In the genomic region with DNA sequence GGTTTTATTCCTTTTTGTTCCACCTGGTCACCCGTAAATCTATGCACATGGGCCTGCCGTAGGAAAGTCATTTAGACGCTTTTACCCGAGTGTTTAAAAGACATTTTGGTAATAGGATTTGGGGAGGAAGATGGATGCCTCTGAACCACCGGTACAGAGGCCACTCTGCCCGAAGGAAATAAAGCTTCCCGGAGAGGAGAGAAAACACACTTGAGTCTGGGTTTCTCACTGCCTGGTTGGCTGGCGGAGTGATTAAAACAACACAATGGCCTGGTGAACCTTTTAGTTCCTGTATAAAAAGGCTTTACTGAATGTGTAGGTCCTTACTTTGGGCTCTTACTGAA, we compare ENCODE assay signal across 8 cellular contexts. TPM values are rescaled to one million over a fixed set of nuclear protein-coding genes. Genes with fewer than 3 reads are reported as not detected.
DNase-seq lines count a peak whose midpoint lies in the region; ATAC-seq, FAIRE-seq and TF ChIP-seq lines count a peak whose summit lies in the region.

No MANE protein-coding gene starts in this region.

- intact Hi-C loops in endothelial cell of umbilical vein (cut with micrococcal nuclease): loop anchor here (2.0 to 5.0 kb wide), 2 partner anchors 64 to 120 kb away; a partner anchor contains a TSS

- H3K27me3 ChIP-seq in HUES48 (ENCODE audit: control insufficient read depth, insufficient read depth, low read length) (no peaks in the 10 kb centered on the region), WERI-Rb-1 (ENCODE audit: insufficient read depth, low read depth, severe bottlenecking) (no peaks in the 10 kb centered on the region), endothelial cell of umbilical vein (ENCODE audit: control insufficient read depth in 2 of 2, insufficient read depth in 2 of 2, low read length in 2 of 2) (no peaks in the 10 kb centered on the region)

- H3K27me3 Mint-ChIP-seq in natural killer cell treated with Interleukin-12 subunit alpha and Interleukin-12 subunit beta and Interleukin-15 and Interleukin-18, amount 100 ng/mL, for 72 hours: no peaks in the 10 kb centered on the region

- H3K4me2 ChIP-seq in endothelial cell of umbilical vein (ENCODE audit: insufficient read depth, low read length): peak overlapping the region; percentile 99

- peak overlapping the region; percentile 74 for H3K4me3 ChIP-seq in HUES48 (ENCODE audit: low read depth, low read length)
- H3K4me3 ChIP-seq in WERI-Rb-1 (ENCODE audit: low read depth, low read length): peak overlapping the region; percentile 74
- peak overlapping the region; percentile 50 to 85 (median 62) for H3K4me3 ChIP-seq in endothelial cell of umbilical vein (replicated peaks in 1 of 3; ENCODE audit: insufficient read depth in 1 of 3, low read depth in 1 of 3, low read length in 3 of 3)

- FAIRE-seq in endothelial cell of umbilical vein (lab: Jason Lieb, UNC): peak; percentile 40

- H2AFZ ChIP-seq in endothelial cell of umbilical vein (ENCODE audit: low read depth, low read length): peak overlapping the region; percentile 93

- H3K4me1 Mint-ChIP-seq in natural killer cell treated with Interleukin-12 subunit alpha and Interleukin-12 subunit beta and Interleukin-15 and Interleukin-18, amount 100 ng/mL, for 72 hours (ENCODE audit: low read depth in 2 of 2): peaks cover 11 to 18% of the 10 kb centered on the region in 2 donors

- no peak for TF ChIP-seq POLR2A in endothelial cell of umbilical vein (IDR thresholded peaks at IDR 0.05; ENCODE audit: low read depth, low read length)

- peak; percentile 5 for ATAC-seq in GM18867 (IDR thresholded peaks at IDR 0.05; ENCODE audit: unreplicated experiment)
- no peak for ATAC-seq in natural killer cell treated with Interleukin-12 subunit alpha and Interleukin-12 subunit beta and Interleukin-15 and Interleukin-18, amount 100 ng/mL, for 72 hours

- no peaks in the 10 kb centered on the region for H3K9me1 ChIP-seq in endothelial cell of umbilical vein (replicated peaks; ENCODE audit: control insufficient read depth, extremely low read depth, insufficient read depth, low read length)

- peak overlapping the region; percentile 79 to 90 for H3K27ac Mint-ChIP-seq in natural killer cell treated with Interleukin-12 subunit alpha and Interleukin-12 subunit beta and Interleukin-15 and Interleukin-18, amount 100 ng/mL, for 72 hours

- CTCF ChIA-PET in endothelial cell of umbilical vein (lab: Charles Lee): no interaction called here

- H3K36me3 Mint-ChIP-seq in natural killer cell treated with Interleukin-12 subunit alpha and Interleukin-12 subunit beta and Interleukin-15 and Interleukin-18, amount 100 ng/mL, for 72 hours: no peaks in the 10 kb centered on the region

- H3K4me3 Mint-ChIP-seq in natural killer cell treated with Interleukin-12 subunit alpha and Interleukin-12 subunit beta and Interleukin-15 and Interleukin-18, amount 100 ng/mL, for 72 hours: peak overlapping the region; percentile 89

- peak overlapping the region; percentile 96 for H3K27ac ChIP-seq in HUES48 (ENCODE audit: low read depth, low read length)
- peak overlapping the region; percentile 93 for H3K27ac ChIP-seq in WERI-Rb-1
- peak overlapping the region; percentile 88 for H3K27ac ChIP-seq in endothelial cell of umbilical vein (ENCODE audit: insufficient read depth, low read depth, low read length)

- H4K20me1 ChIP-seq in endothelial cell of umbilical vein (replicated peaks; ENCODE audit: control insufficient read depth, extremely low read depth, insufficient read depth, low read length): no peaks in the 10 kb centered on the region

- no peaks in the 10 kb centered on the region for H3K9me3 ChIP-seq in HUES48 (ENCODE audit: control insufficient read depth, insufficient read depth, low read length)
- no peaks in the 10 kb centered on the region for H3K9me3 ChIP-seq in WERI-Rb-1 (ENCODE audit: severe bottlenecking)
- H3K9me3 ChIP-seq in endothelial cell of umbilical vein (replicated peaks; ENCODE audit: control insufficient read depth, insufficient read depth, low read length): no peaks in the 10 kb centered on the region

- TF ChIP-seq CTCF in WERI-Rb-1 (IDR thresholded peaks at IDR 0.05; ENCODE audit: low read depth, low read length) (no peak), endothelial cell of umbilical vein (IDR thresholded peaks at IDR 0.05; ENCODE audit: extremely low read depth in 1 of 2, insufficient read depth in 1 of 2, low read depth in 1 of 2, low read length in 2 of 2) (no peak)

- no peaks in the 10 kb centered on the region for H3K36me3 ChIP-seq in HUES48 (ENCODE audit: control insufficient read depth, insufficient read depth, low read length)
- H3K36me3 ChIP-seq in WERI-Rb-1: no peaks in the 10 kb centered on the region
- H3K36me3 ChIP-seq in endothelial cell of umbilical vein (ENCODE audit: control insufficient read depth in 2 of 2, extremely low read depth in 1 of 2, insufficient read depth in 2 of 2, low read length in 2 of 2): no peaks in the 10 kb centered on the region

- no peaks in the 10 kb centered on the region for H3K9me3 Mint-ChIP-seq in natural killer cell treated with Interleukin-12 subunit alpha and Interleukin-12 subunit beta and Interleukin-15 and Interleukin-18, amount 100 ng/mL, for 72 hours

- DNase-seq in AG08396 (ENCODE audit: low spot score) (peak; percentile 14), WERI-Rb-1 (peak; percentile 4), endothelial cell of umbilical vein (ENCODE audit: low read depth, low spot score) (no peak), SIG-M5 (lab: John Stamatoyannopoulos, UW) (no peak)
- DNase-seq in natural killer cell treated with Interleukin-12 subunit alpha and Interleukin-12 subunit beta and Interleukin-15 and Interleukin-18, amount 100 ng/mL, for 72 hours (ENCODE audit: low spot score): no peak
- DNase-seq in NK-92 treated with Interleukin-12 subunit alpha and Interleukin-12 subunit beta, amount 100 ng/mL, for 24 hours (lab: John Stamatoyannopoulos, UW): no peak

- no peaks in the 10 kb centered on the region for H3K79me2 ChIP-seq in endothelial cell of umbilical vein (ENCODE audit: control insufficient read depth, insufficient read depth, low read length)

- BruUV-seq in endothelial cell of umbilical vein (replicated peaks; lab: Mats Ljungman, UMichigan): TSS peak; percentile 88

- H3K9ac ChIP-seq in HUES48 (ENCODE audit: low read depth, low read length) (peak overlapping the region; percentile 74), endothelial cell of umbilical vein (replicated peaks; ENCODE audit: extremely low read depth, insufficient read depth, low read length) (peak overlapping the region; percentile 81)

- POLR2A ChIA-PET in endothelial cell of umbilical vein (lab: Charles Lee): no interaction called here

- dilution Hi-C loops in endothelial cell of umbilical vein (cut with MboI; ENCODE audit: extremely low pct_ligation_motif_present, low sequenced_read_pairs): no loop called here

- 0 out of 2 replicates have a peak, but pooled peaks cover 2% of the 10 kb centered on the region for H3K4me1 ChIP-seq in HUES48 (ENCODE audit: control insufficient read depth, insufficient read depth, low read length)
- peaks cover 21% of the 10 kb centered on the region for H3K4me1 ChIP-seq in endothelial cell of umbilical vein (ENCODE audit: control insufficient read depth, extremely low read depth, insufficient read depth, low read length)

TF ChIP-seq in endothelial cell of umbilical vein, 7 proteins besides CTCF, POLR2A, EP300 and RAD21:
- TF ChIP-seq POLR2AphosphoS5 (IDR thresholded peaks at IDR 0.05; ENCODE audit: insufficient read depth, low read depth, low read length) (no peak), JUN (IDR thresholded peaks at IDR 0.05; ENCODE audit: borderline replicate concordance, insufficient read depth, insufficient read length, low read depth) (no peak), FOS (IDR thresholded peaks at IDR 0.05; ENCODE audit: borderline replicate concordance, insufficient read depth, low read length) (no peak), GATA2 (IDR thresholded peaks at IDR 0.05; ENCODE audit: insufficient read depth, insufficient read length, low read depth, low read length) (no peak), EZH2 (IDR thresholded peaks at IDR 0.05; ENCODE audit: borderline replicate concordance, low read depth, low read length, severe bottlenecking) (no peak), MYC (IDR thresholded peaks at IDR 0.05; ENCODE audit: low read depth, low read length) (no peak)
- TF ChIP-seq, protein P1, sequence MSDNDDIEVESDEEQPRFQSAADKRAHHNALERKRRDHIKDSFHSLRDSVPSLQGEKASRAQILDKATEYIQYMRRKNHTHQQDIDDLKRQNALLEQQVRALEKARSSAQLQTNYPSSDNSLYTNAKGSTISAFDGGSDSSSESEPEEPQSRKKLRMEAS (IDR thresholded peaks at IDR 0.05; ENCODE audit: insufficient read depth, insufficient read length): no peak

RNA-seq across cellular contexts. Expression of a gene that starts 0.8 kb away (rescaled TPM):
- 1.9 and 2.1 TPM in 2 replicates for total RNA-seq in endothelial cell of umbilical vein
- polyA plus RNA-seq in endothelial cell of umbilical vein: 0.38 and 0.52 TPM in 2 replicates
- 0.74 and 0.80 TPM in 2 replicates for polyA plus RNA-seq in endothelial cell of umbilical vein (2011; cell fraction: cytosol; rRNA removed)
- polyA plus RNA-seq in endothelial cell of umbilical vein (2011; cell fraction: nucleus; rRNA removed): 0.52 and 0.58 TPM in 2 replicates
- 2.5 and 2.8 TPM in 2 replicates for polyA plus RNA-seq in endothelial cell of umbilical vein (2012)
- 0.75 and 0.79 TPM in 2 replicates for polyA minus RNA-seq in endothelial cell of umbilical vein
- polyA minus RNA-seq in endothelial cell of umbilical vein (2011; cell fraction: cytosol; rRNA and poly(A)+ RNA removed): 0.72 TPM
- 0.38 TPM in 2 replicates for polyA minus RNA-seq in endothelial cell of umbilical vein (2011; cell fraction: nucleus; rRNA and poly(A)+ RNA removed)
- total RNA-seq in natural killer cell treated with Interleukin-12 subunit alpha and Interleukin-12 subunit beta and Interleukin-15 and Interleukin-18, amount 100 ng/mL, for 72 hours: 1 to 10 TPM; 1.6 to 2.8 TPM

RNA-seq across cellular contexts. Expression of a gene that starts 1.3 kb away (rescaled TPM):
- 0.30 and 0.35 TPM in 2 replicates for total RNA-seq in endothelial cell of umbilical vein
- polyA plus RNA-seq in endothelial cell of umbilical vein: 0.07 and 0.13 TPM in 2 replicates
- 0.04 and 0.06 TPM in 2 replicates for polyA plus RNA-seq in endothelial cell of umbilical vein (2011; cell fraction: cytosol; rRNA removed)
- polyA plus RNA-seq in endothelial cell of umbilical vein (2011; cell fraction: nucleus; rRNA removed): 0.04 and 0.25 TPM in 2 replicates
- polyA plus RNA-seq in endothelial cell of umbilical vein (2012): 0.13 and 0.16 TPM in 2 replicates
- 0.21 TPM in 1 of 2 replicates, not detected in the other for polyA minus RNA-seq in endothelial cell of umbilical vein
- polyA minus RNA-seq in endothelial cell of umbilical vein (2011; cell fraction: cytosol; rRNA and poly(A)+ RNA removed): not detected
- 0.14 TPM in 1 of 2 replicates, not detected in the other for polyA minus RNA-seq in endothelial cell of umbilical vein (2011; cell fraction: nucleus; rRNA and poly(A)+ RNA removed)
- not detected for total RNA-seq in natural killer cell treated with Interleukin-12 subunit alpha and Interleukin-12 subunit beta and Interleukin-15 and Interleukin-18, amount 100 ng/mL, for 72 hours

Comparison
In these comparisons a context has a peak if more than half of its experiments do, and no peak if none do; other contexts are left out.
1. DNase-seq: peak in AG08396 (single experiment) and WERI-Rb-1 (single experiment); none in endothelial cell of umbilical vein (single experiment), natural killer cell treated with Interleukin-12 subunit alpha and Interleukin-12 subunit beta and Interleukin-15 and Interleukin-18, amount 100 ng/mL, for 72 hours (single experiment), SIG-M5 (single experiment) and NK-92 treated with Interleukin-12 subunit alpha and Interleukin-12 subunit beta, amount 100 ng/mL, for 24 hours (single experiment).
2. Peak in every context shown above with its lines, with median percentiles within 50 percentile points of each other: H3K27ac ChIP-seq and H3K4me3 ChIP-seq.